Comparison of ENCODE assay signal across 8 cellular contexts in genomic region chr2:143205106-143205764, GRCh38.
DNase-seq lines count a peak whose midpoint lies in the region; ATAC-seq and TF ChIP-seq lines count a peak whose summit lies in the region.

No MANE protein-coding gene starts in this region.

- peaks cover 11% of the 10 kb centered on the region for H3K9me3 ChIP-seq in KOPT-K1 (ENCODE audit: insufficient read depth, low read length, poor library complexity, severe bottlenecking)
- no peaks in the 10 kb centered on the region for H3K9me3 ChIP-seq in body of pancreas
- no peaks in the 10 kb centered on the region for H3K9me3 ChIP-seq in neural progenitor cell (ENCODE audit: low read depth)

- no peaks in the 10 kb centered on the region for H3K79me2 ChIP-seq in neural progenitor cell (ENCODE audit: low read depth)

- H4K20me1 ChIP-seq in neural progenitor cell (ENCODE audit: low read depth), result no peaks in the 10 kb centered on the region

- DNase-seq in AML-193 (lab: John Stamatoyannopoulos, UW), result peak; percentile 21 to 23
- no peak for DNase-seq in body of pancreas
- no peak for DNase-seq in neural progenitor cell (ENCODE audit: low spot score)
- DNase-seq in effector CD4-positive, alpha-beta T cell, result no peak
- no peak for DNase-seq in NCI-H69 (lab: John Stamatoyannopoulos, UW)

- H3K9ac ChIP-seq in neural progenitor cell, result no peak overlapping the region

- 68 to 70% methylated on average over 1 of the region's 1 CpG for WGBS in body of pancreas, 2 donors

- no peak for TF ChIP-seq POLR2A in body of pancreas (IDR thresholded peaks at IDR 0.05)

- ATAC-seq in GM18502 (IDR thresholded peaks at IDR 0.05; ENCODE audit: poor library complexity, unreplicated experiment), result peak; percentile 79
- ATAC-seq in body of pancreas, result peak; percentile 24
- no peak for ATAC-seq in GM19455 (IDR thresholded peaks at IDR 0.05; ENCODE audit: unreplicated experiment)

- H3K27ac ChIP-seq in KOPT-K1 (ENCODE audit: low read depth, low read length, poor library complexity, severe bottlenecking), result peak overlapping the region; percentile 40
- H3K27ac ChIP-seq in body of pancreas, result no peak overlapping the region
- no peak overlapping the region for H3K27ac ChIP-seq in neural progenitor cell

- H3K27me3 ChIP-seq in body of pancreas, result no peaks in the 10 kb centered on the region
- H3K27me3 ChIP-seq in neural progenitor cell, result no peaks in the 10 kb centered on the region

- no peaks in the 10 kb centered on the region for H3K9me3 Mint-ChIP-seq in neural progenitor cell

- TF ChIP-seq CTCF in body of pancreas (IDR thresholded peaks at IDR 0.05), result peak in 5 of 7 experiments; percentile 14 to 28 (median 18)
- TF ChIP-seq CTCF in neural progenitor cell (IDR thresholded peaks at IDR 0.05), result peak; percentile 48

- H3K4me3 ChIP-seq in body of pancreas, result no peak overlapping the region
- H3K4me3 ChIP-seq in neural progenitor cell, result no peak overlapping the region

- H3K27ac Mint-ChIP-seq in neural progenitor cell, result no peak overlapping the region

- no peaks in the 10 kb centered on the region for H3K4me1 Mint-ChIP-seq in neural progenitor cell

- H3K4me3 Mint-ChIP-seq in neural progenitor cell, result no peak overlapping the region

- H3F3A ChIP-seq in neural progenitor cell (ENCODE audit: low read depth), result no peaks in the 10 kb centered on the region

- H2AFZ ChIP-seq in neural progenitor cell (replicated peaks), result no peak overlapping the region

- H3K4me1 ChIP-seq in body of pancreas (no peaks in the 10 kb centered on the region), neural progenitor cell (no peaks in the 10 kb centered on the region)

- H3K36me3 ChIP-seq in KOPT-K1 (ENCODE audit: insufficient read depth, low read length), result peaks cover 82% of the 10 kb centered on the region
- no peaks in the 10 kb centered on the region for H3K36me3 ChIP-seq in body of pancreas (replicated peaks in 1 of 2; ENCODE audit: insufficient read depth in 1 of 2, low read depth in 2 of 2)
- no peaks in the 10 kb centered on the region for H3K36me3 ChIP-seq in neural progenitor cell

- H3K27me3 Mint-ChIP-seq in neural progenitor cell (ENCODE audit: insufficient read depth, low read depth), result no peaks in the 10 kb centered on the region

- no peak overlapping the region for H3K4me2 ChIP-seq in neural progenitor cell

- intact Hi-C loops in body of pancreas (cut with DNase I), result no loop called here

- no peaks in the 10 kb centered on the region for H3K36me3 Mint-ChIP-seq in neural progenitor cell

Comparison
In these comparisons a context has a peak if more than half of its experiments do, and no peak if none do; other contexts are left out.
1. DNase-seq: peak in AML-193 (2 of 2); none in body of pancreas (0 of 4), neural progenitor cell (single experiment), effector CD4-positive, alpha-beta T cell (single experiment) and NCI-H69 (single experiment).